Comparison of ENCODE assay signal across 2 cellular contexts in the genomic region with DNA sequence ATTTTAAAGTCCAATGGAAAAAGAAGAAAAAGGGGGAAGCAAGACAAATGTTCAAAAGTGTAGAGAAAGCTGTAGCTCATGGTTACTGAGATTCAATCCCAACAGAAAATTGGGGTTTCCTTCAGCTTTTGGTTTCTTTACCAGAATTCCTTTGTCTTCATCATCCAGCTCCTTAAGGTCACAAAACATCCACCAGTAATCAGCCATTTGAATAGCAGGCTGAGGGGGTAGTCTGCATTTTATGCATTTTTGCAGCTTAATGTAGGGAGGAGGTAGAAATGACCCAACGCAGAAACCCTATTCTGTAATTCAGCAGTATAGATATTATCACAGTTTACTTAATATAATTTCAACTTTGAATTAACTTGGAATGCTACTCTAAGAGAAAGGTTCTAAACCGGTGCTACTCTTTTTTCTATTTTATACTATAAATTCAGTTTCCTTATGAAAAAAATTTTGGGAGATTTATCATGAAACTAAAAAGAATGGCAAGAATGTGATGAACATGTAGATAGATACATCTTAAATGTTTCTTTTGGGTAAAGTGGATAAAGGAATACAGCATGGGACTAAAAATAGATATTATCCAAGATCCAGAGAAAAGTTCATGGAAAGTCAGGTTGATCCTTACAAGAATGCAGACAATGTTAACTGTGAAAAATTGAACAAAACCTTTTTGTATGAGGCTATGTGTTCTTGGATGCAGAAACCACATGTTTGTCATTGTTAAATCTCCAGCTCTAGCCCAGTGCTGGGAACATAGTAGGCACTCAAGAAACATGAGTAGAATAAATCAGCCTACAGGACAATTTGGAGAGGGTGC.
TF ChIP-seq lines count a peak whose summit lies in the region.

No MANE protein-coding gene starts in this region.

TF ChIP-seq in SK-N-SH, 30 proteins besides CTCF, POLR2A, EP300 and RAD21:
- TF ChIP-seq RFX5 (IDR thresholded peaks at IDR 0.05; ENCODE audit: low read length) (no peak), FOXM1 (IDR thresholded peaks at IDR 0.05; ENCODE audit: low read depth) (no peak), TEAD4 (IDR thresholded peaks at IDR 0.05; ENCODE audit: borderline replicate concordance, insufficient read depth) (0 out of 2 replicates have a peak, but pooled peaks have one; percentile 12), TCF12 (IDR thresholded peaks at IDR 0.05) (0 out of 2 replicates have a peak, but pooled peaks have one; percentile 16), TAF1 (IDR thresholded peaks at IDR 0.05; ENCODE audit: borderline replicate concordance, low read depth, low read length) (no peak), RXRA (IDR thresholded peaks at IDR 0.05; ENCODE audit: borderline replicate concordance, low read depth) (0 out of 2 replicates have a peak, but pooled peaks have one; percentile 28), FOXJ3 (CRISPR knock-in tag; IDR thresholded peaks at IDR 0.05) (no peak), MEF2A (IDR thresholded peaks at IDR 0.05; ENCODE audit: borderline replicate concordance, low read depth) (0 out of 2 replicates have a peak, but pooled peaks have one; percentile 32), SMC3 (IDR thresholded peaks at IDR 0.05; ENCODE audit: low read depth, low read length) (no peak)
- TF ChIP-seq, protein P1, sequence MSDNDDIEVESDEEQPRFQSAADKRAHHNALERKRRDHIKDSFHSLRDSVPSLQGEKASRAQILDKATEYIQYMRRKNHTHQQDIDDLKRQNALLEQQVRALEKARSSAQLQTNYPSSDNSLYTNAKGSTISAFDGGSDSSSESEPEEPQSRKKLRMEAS (IDR thresholded peaks at IDR 0.05; ENCODE audit: low read depth): no peak
- TF ChIP-seq, protein P2, sequence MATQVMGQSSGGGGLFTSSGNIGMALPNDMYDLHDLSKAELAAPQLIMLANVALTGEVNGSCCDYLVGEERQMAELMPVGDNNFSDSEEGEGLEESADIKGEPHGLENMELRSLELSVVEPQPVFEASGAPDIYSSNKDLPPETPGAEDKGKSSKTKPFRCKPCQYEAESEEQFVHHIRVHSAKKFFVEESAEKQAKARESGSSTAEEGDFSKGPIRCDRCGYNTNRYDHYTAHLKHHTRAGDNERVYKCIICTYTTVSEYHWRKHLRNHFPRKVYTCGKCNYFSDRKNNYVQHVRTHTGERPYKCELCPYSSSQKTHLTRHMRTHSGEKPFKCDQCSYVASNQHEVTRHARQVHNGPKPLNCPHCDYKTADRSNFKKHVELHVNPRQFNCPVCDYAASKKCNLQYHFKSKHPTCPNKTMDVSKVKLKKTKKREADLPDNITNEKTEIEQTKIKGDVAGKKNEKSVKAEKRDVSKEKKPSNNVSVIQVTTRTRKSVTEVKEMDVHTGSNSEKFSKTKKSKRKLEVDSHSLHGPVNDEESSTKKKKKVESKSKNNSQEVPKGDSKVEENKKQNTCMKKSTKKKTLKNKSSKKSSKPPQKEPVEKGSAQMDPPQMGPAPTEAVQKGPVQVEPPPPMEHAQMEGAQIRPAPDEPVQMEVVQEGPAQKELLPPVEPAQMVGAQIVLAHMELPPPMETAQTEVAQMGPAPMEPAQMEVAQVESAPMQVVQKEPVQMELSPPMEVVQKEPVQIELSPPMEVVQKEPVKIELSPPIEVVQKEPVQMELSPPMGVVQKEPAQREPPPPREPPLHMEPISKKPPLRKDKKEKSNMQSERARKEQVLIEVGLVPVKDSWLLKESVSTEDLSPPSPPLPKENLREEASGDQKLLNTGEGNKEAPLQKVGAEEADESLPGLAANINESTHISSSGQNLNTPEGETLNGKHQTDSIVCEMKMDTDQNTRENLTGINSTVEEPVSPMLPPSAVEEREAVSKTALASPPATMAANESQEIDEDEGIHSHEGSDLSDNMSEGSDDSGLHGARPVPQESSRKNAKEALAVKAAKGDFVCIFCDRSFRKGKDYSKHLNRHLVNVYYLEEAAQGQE (IDR thresholded peaks at IDR 0.05; ENCODE audit: low read depth, low read length): no peak

TF ChIP-seq in H1, 55 proteins besides CTCF, POLR2A, EP300 and RAD21:
- no peak for TF ChIP-seq SAP30 (IDR thresholded peaks at IDR 0.05; ENCODE audit: insufficient read depth, insufficient replicate concordance, low read length)
- TF ChIP-seq JUN (IDR thresholded peaks at IDR 0.05; ENCODE audit: low read depth, low read length): no peak
- no peak for TF ChIP-seq CHD1 (IDR thresholded peaks at IDR 0.05; ENCODE audit: low read depth, low read length)
- no peak for TF ChIP-seq SIRT6 (IDR thresholded peaks at IDR 0.05; ENCODE audit: low read length)
- no peak for TF ChIP-seq CHD2 (IDR thresholded peaks at IDR 0.05; ENCODE audit: low read length)
